Comparison of ENCODE assay signal across 8 cellular contexts in the genomic region with DNA sequence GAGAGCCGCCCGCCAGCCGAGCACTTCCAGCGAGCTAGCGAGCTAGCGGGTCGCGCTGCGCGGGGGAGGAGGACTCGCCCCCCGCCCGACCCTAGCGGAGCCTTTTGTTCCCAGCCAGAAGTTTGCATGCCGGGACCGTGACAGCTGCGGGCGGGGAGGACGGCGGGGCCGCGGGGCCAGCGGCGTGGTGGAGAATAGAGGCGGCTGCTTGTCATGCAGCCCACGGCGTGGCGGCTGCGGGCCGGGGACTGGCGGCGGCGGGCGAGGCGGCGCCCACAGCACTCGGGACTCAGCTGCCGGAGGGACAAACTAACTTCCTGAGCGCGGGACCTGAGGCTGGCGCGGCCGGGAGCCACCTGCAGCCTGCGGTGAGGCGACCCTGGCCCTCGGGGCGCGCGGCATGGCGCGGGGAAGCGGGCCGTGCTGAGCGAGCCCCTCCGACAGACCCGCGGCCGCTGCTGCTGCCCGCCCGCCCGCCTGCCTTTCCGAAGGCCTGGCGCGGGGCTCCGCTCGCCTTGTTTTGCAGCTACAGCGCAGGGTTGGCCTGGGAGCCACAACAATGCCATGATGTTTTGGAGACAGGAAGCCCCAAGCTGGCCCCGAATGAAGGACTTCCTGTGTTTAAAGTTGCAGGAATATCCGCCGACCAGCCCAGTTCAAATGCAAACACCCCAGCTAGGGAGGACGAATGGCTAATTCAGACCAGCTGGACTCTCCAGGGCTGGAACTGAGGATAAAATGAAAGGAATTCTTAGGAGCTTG.
DNase-seq lines count a peak whose midpoint lies in the region; ATAC-seq and TF ChIP-seq lines count a peak whose summit lies in the region.

No MANE protein-coding gene starts in this region.

- H3K9me3 ChIP-seq in BE2C = no peaks in the 10 kb centered on the region

- H3K4me1 ChIP-seq in BE2C = peaks cover 2% of the 10 kb centered on the region; the same call in 1 of the 2 replicates

- intact Hi-C loops in activated B cell treated with CpG ODN at 0.5 μM for 24 hours (cut with micrococcal nuclease) = no loop called here

- peak overlapping the region; percentile 88 for H3K4me3 Mint-ChIP-seq in activated B cell treated with CpG ODN at 0.5 μM for 24 hours
- H3K4me3 Mint-ChIP-seq in naive thymus-derived CD8-positive, alpha-beta T cell = peak overlapping the region; percentile 78 to 94 (median 86)

- peaks cover 28% of the 10 kb centered on the region for H3K4me1 Mint-ChIP-seq in activated B cell treated with CpG ODN at 0.5 μM for 24 hours
- peaks cover 33 to 57% (median 52%) of the 10 kb centered on the region in 4 donors for H3K4me1 Mint-ChIP-seq in naive thymus-derived CD8-positive, alpha-beta T cell

- TF ChIP-seq POLR2A in GM18526 (IDR thresholded peaks at IDR 0.05; ENCODE audit: extremely low read depth, insufficient read length) = peak; percentile 18

- H3K27me3 Mint-ChIP-seq in activated B cell treated with CpG ODN at 0.5 μM for 24 hours = no peaks in the 10 kb centered on the region
- no peaks in the 10 kb centered on the region for H3K27me3 Mint-ChIP-seq in naive thymus-derived CD8-positive, alpha-beta T cell

- no peak overlapping the region for H3K27ac Mint-ChIP-seq in activated B cell treated with CpG ODN at 0.5 μM for 24 hours
- peak overlapping the region; percentile 27 to 80 (median 70) for H3K27ac Mint-ChIP-seq in naive thymus-derived CD8-positive, alpha-beta T cell

- POLR2A ChIA-PET in activated B cell treated with CpG ODN at 0.5 μM for 24 hours (lab: Charles Lee) = interaction anchor here (0.6 to 1.7 kb wide), 3 partner anchors 10 to 276 kb away, joined by 3 to 7 read pairs (median 3); no protein-coding TSS in a partner anchor
- POLR2A ChIA-PET in naive thymus-derived CD8-positive, alpha-beta T cell (lab: Charles Lee) = interaction anchor here (0.6 to 2.6 kb wide), 7 partner anchors 11 to 691 kb away, joined by 3 to 15 read pairs (median 3); no protein-coding TSS in a partner anchor

- H3K9me3 Mint-ChIP-seq in activated B cell treated with CpG ODN at 0.5 μM for 24 hours = no peaks in the 10 kb centered on the region
- H3K9me3 Mint-ChIP-seq in naive thymus-derived CD8-positive, alpha-beta T cell = no peaks in the 10 kb centered on the region

- in situ Hi-C loops in KBM-7 (cut with MboI; ENCODE audit: low pct_unique_long_range_greater_than_20kb, low sequenced_read_pairs) (no loop called here), GM13977 (cut with MboI; ENCODE audit: low pct_unique_long_range_greater_than_20kb, low sequenced_read_pairs, unreplicated experiment) (no loop called here)

- peaks cover 13% of the 10 kb centered on the region for H3K36me3 Mint-ChIP-seq in activated B cell treated with CpG ODN at 0.5 μM for 24 hours (ENCODE audit: low read depth)
- H3K36me3 Mint-ChIP-seq in naive thymus-derived CD8-positive, alpha-beta T cell = peaks cover 0 to 13% (median 0%) of the 10 kb centered on the region in 3 donors

- peak overlapping the region; percentile 65 for H3K4me3 ChIP-seq in BE2C (ENCODE audit: low read depth, low read length)
- peak overlapping the region; percentile 63 for H3K4me3 ChIP-seq in fibroblast of pulmonary artery (replicated peaks; ENCODE audit: low read depth, low read length)

- no peak for TF ChIP-seq CTCF in BE2C (IDR thresholded peaks at IDR 0.05; ENCODE audit: low read depth, low read length)
- no peak for TF ChIP-seq CTCF in activated B cell treated with CpG ODN at 0.5 μM for 24 hours (IDR thresholded peaks at IDR 0.05)
- no peak for TF ChIP-seq CTCF in fibroblast of pulmonary artery (IDR thresholded peaks at IDR 0.05; ENCODE audit: low read length, missing control alignments)
- no peak for TF ChIP-seq CTCF in GM13977 (IDR thresholded peaks at IDR 0.05; ENCODE audit: extremely low read depth, insufficient read depth, missing control alignments)

- CTCF ChIA-PET in activated B cell treated with CpG ODN at 0.5 μM for 24 hours (lab: Charles Lee) = interaction anchor here (2.4 kb wide), 1 partner anchor 311 kb away, joined by 20 read pairs; no protein-coding TSS in a partner anchor

- no peaks in the 10 kb centered on the region for H3K27me3 ChIP-seq in BE2C

- DNase-seq in BE2C = peak; percentile 24
- peak; percentile 54 for DNase-seq in KBM-7
- peak; percentile 26 for DNase-seq in activated B cell treated with CpG ODN at 0.5 μM for 24 hours
- DNase-seq in fibroblast of pulmonary artery (ENCODE audit: low read depth) = peak; percentile 75
- peak in 3 of 10 donors; percentile 25 to 28 (median 27) for DNase-seq in naive thymus-derived CD8-positive, alpha-beta T cell
- DNase-seq in NCI-H1048 (lab: John Stamatoyannopoulos, UW) = no peak
- no peak for DNase-seq in GM13977 (ENCODE audit: low spot score)

- ATAC-seq in activated B cell treated with CpG ODN at 0.5 μM for 24 hours (ENCODE audit: low read depth) = no peak
- peak; percentile 7 for ATAC-seq in naive thymus-derived CD8-positive, alpha-beta T cell

- no peaks in the 10 kb centered on the region for H3K36me3 ChIP-seq in BE2C

Comparison
In these comparisons a context has a peak if more than half of its experiments do, and no peak if none do; other contexts are left out.
1. DNase-seq: peak in BE2C (single experiment), KBM-7 (single experiment), activated B cell treated with CpG ODN at 0.5 μM for 24 hours (single experiment) and fibroblast of pulmonary artery (single experiment); none in NCI-H1048 (single experiment) and GM13977 (single experiment).